15 cellular contexts compared by ENCODE assay signal in genomic region chr1:119651133-119651532, GRCh38. TPM values are rescaled to one million over a fixed set of nuclear protein-coding genes. Genes with fewer than 3 reads are reported as not detected.
DNase-seq lines count a peak whose midpoint lies in the region; ATAC-seq and TF ChIP-seq lines count a peak whose summit lies in the region.
"Had no signal": no experiment of that assay in that cellular context is flagged by ENCODE, and none has a peak within 500 bp of the region (broad histone marks: within the 10 kb centered on the region; RNA-seq: fewer than 3 reads in every experiment).

No MANE protein-coding gene starts in this region.

- peak overlapping the region; percentile 72 for H3K4me3 Mint-ChIP-seq in neural crest cell
- H3K4me3 Mint-ChIP-seq: CD8-positive, alpha-beta memory T cell had no signal

- no peaks in the 10 kb centered on the region for H3K36me3 Mint-ChIP-seq in neural crest cell (ENCODE audit: low read depth)
- H3K36me3 Mint-ChIP-seq: CD8-positive, alpha-beta memory T cell; IgD-negative memory B cell had no signal

- peaks cover 25% of the 10 kb centered on the region for H3K4me1 Mint-ChIP-seq in neural crest cell

- H3K4me3 ChIP-seq in HAP-1 (no peak overlapping the region), epithelial cell of esophagus (ENCODE audit: low read length) (no peak overlapping the region)
- H3K4me3 ChIP-seq: BLaER1 had no signal

- peaks cover 38% of the 10 kb centered on the region for H3K4me1 ChIP-seq in HAP-1

- ATAC-seq in HG02588 (IDR thresholded peaks at IDR 0.05; ENCODE audit: unreplicated experiment), result no peak

- in situ Hi-C loops in HAP-1 (cut with MboI; ENCODE audit: low sequenced_read_pairs), result loop anchor here (25.0 kb wide), 1 partner anchor 89 kb away; no protein-coding TSS in a partner anchor

- no peak overlapping the region for H3K27ac Mint-ChIP-seq in neural crest cell (ENCODE audit: unreplicated experiment)
- H3K27ac Mint-ChIP-seq: CD8-positive, alpha-beta memory T cell; IgD-negative memory B cell had no signal

- no peaks in the 10 kb centered on the region for H3K9me3 ChIP-seq in HAP-1
- H3K9me3 ChIP-seq: BLaER1 had no signal

- H3K36me3 ChIP-seq in HAP-1 (replicated peaks), result no peaks in the 10 kb centered on the region
- H3K36me3 ChIP-seq: BLaER1 had no signal

- H3K27me3 Mint-ChIP-seq in neural crest cell (ENCODE audit: low read depth), result peaks cover 7% of the 10 kb centered on the region

- DNase-seq in EH (ENCODE audit: low read depth), result peak; percentile 44
- DNase-seq in HAP-1 (ENCODE audit: low spot score in 2 of 2), result peak; percentile 34 to 58
- DNase-seq in epithelial cell of esophagus (ENCODE audit: low read depth), result peak; percentile 45
- DNase-seq in neural crest cell (ENCODE audit: low read depth, low spot score), result no peak
- no peak for DNase-seq in retina
- DNase-seq in activated naive CD4-positive, alpha-beta T cell treated with anti-CD3 and anti-CD28 coated beads, Interleukin-2, amount 50 U/mL, for 16 hours, result no peak
- DNase-seq in stimulated activated naive CD4-positive, alpha-beta T cell (lab: John Stamatoyannopoulos, UW), result no peak
- DNase-seq: 8988T; AML-193; CD8-positive, alpha-beta memory T cell; DMS53; H7 had no signal

- no peaks in the 10 kb centered on the region for H3K27me3 ChIP-seq in HAP-1 (ENCODE audit: low read depth)

- TF ChIP-seq CTCF in epithelial cell of esophagus (IDR thresholded peaks at IDR 0.05; ENCODE audit: insufficient read depth, low read depth, low read length, missing control alignments) (no peak), neural crest cell (conservative IDR thresholded peaks at IDR 0.05) (no peak)

- no peaks in the 10 kb centered on the region for H3K9me3 Mint-ChIP-seq in neural crest cell
- H3K9me3 Mint-ChIP-seq: IgD-negative memory B cell had no signal

RNA-seq across cellular contexts. Expression of gene ZNF697, which starts 3.1 kb away (rescaled TPM):
- 18.6 and 19.5 TPM in 2 replicates for total RNA-seq in neural crest cell

Comparison
In these comparisons a context has a peak if more than half of its experiments do, and no peak if none do; other contexts are left out.
1. DNase-seq: peak in EH (single experiment), HAP-1 (2 of 2) and epithelial cell of esophagus (single experiment); none in neural crest cell (single experiment), retina (single experiment), activated naive CD4-positive, alpha-beta T cell treated with anti-CD3 and anti-CD28 coated beads, Interleukin-2, amount 50 U/mL, for 16 hours (single experiment) and stimulated activated naive CD4-positive, alpha-beta T cell (0 of 6).